33 cellular contexts compared by ENCODE assay signal in genomic region chrX:146755214-146755613, GRCh38. TPM values are rescaled to one million over a fixed set of nuclear protein-coding genes. Genes with fewer than 3 reads are reported as not detected.
"Had no signal": no experiment of that assay in that cellular context is flagged by ENCODE, and none has a peak within 500 bp of the region (broad histone marks: within the 10 kb centered on the region; RNA-seq: fewer than 3 reads in every experiment).

No MANE protein-coding gene starts in this region.

- H3K4me1 ChIP-seq: colonic mucosa, esophagus muscularis mucosa, foreskin keratinocyte, gastroesophageal sphincter, heart left ventricle, testis, tibial artery had no signal

- FAIRE-seq: endothelial cell of umbilical vein had no signal

- H2AFZ ChIP-seq: hepatocyte had no signal

- H3K79me2 ChIP-seq: hepatocyte had no signal

- H3K36me3 ChIP-seq: colonic mucosa, esophagus muscularis mucosa, gastroesophageal sphincter, heart left ventricle, tibial artery had no signal

- H3K4me2 ChIP-seq: hepatocyte had no signal

- H3K27ac ChIP-seq: colonic mucosa, esophagus muscularis mucosa, foreskin keratinocyte, gastroesophageal sphincter, heart left ventricle, hepatocyte, testis, tibial artery had no signal

- H3K4me3 Mint-ChIP-seq: dendritic cell treated with granulocyte-macrophage colony-stimulating factor and Interleukin-4, amounts not matched to agents 40 ng/mL and 50 ng/mL, for 4 days; memory B cell; mesothelial cell of epicardium; naive B cell; natural killer cell treated with Interleukin-12 subunit alpha and Interleukin-12 subunit beta and Interleukin-15 and Interleukin-18, amount 100 ng/mL, for 72 hours; stimulated activated memory B cell treated with anti-CD40 and anti-IgM and Interleukin-4, amounts not matched to agents 10 μg/mL and 1 μg/mL and 100 μg/mL, for 72 hours; type B pancreatic cell had no signal

- H3K27me3 Mint-ChIP-seq: dendritic cell treated with granulocyte-macrophage colony-stimulating factor and Interleukin-4, amounts not matched to agents 40 ng/mL and 50 ng/mL, for 4 days; memory B cell; naive B cell; natural killer cell treated with Interleukin-12 subunit alpha and Interleukin-12 subunit beta and Interleukin-15 and Interleukin-18, amount 100 ng/mL, for 72 hours; stimulated activated memory B cell treated with anti-CD40 and anti-IgM and Interleukin-4, amounts not matched to agents 10 μg/mL and 1 μg/mL and 100 μg/mL, for 72 hours; type B pancreatic cell had no signal

- H3K36me3 Mint-ChIP-seq: memory B cell; mesothelial cell of epicardium; naive B cell; stimulated activated memory B cell treated with anti-CD40 and anti-IgM and Interleukin-4, amounts not matched to agents 10 μg/mL and 1 μg/mL and 100 μg/mL, for 72 hours; type B pancreatic cell had no signal

- H3K27ac Mint-ChIP-seq: dendritic cell treated with granulocyte-macrophage colony-stimulating factor and Interleukin-4, amounts not matched to agents 40 ng/mL and 50 ng/mL, for 4 days; memory B cell; mesothelial cell of epicardium; naive B cell; natural killer cell treated with Interleukin-12 subunit alpha and Interleukin-12 subunit beta and Interleukin-15 and Interleukin-18, amount 100 ng/mL, for 72 hours; stimulated activated memory B cell treated with anti-CD40 and anti-IgM and Interleukin-4, amounts not matched to agents 10 μg/mL and 1 μg/mL and 100 μg/mL, for 72 hours; type B pancreatic cell had no signal

- H3K4me1 Mint-ChIP-seq: memory B cell; naive B cell; stimulated activated memory B cell treated with anti-CD40 and anti-IgM and Interleukin-4, amounts not matched to agents 10 μg/mL and 1 μg/mL and 100 μg/mL, for 72 hours had no signal

- DNase-seq: colonic mucosa; effector CD8-positive, alpha-beta T cell; foreskin keratinocyte; heart left ventricle; left cardiac atrium; left ventricle myocardium superior; mucosa of descending colon; naive B cell; nucleus accumbens; posterior cingulate gyrus; stimulated activated CD4-positive, alpha-beta T cell treated with anti-CD3 and anti-CD28 coated beads, Interleukin-4, amount 100 ng/mL, for 4 hours; stimulated activated naive CD8-positive, alpha-beta T cell treated with anti-CD3 and anti-CD28 coated beads, Interleukin-15, Interleukin-2, amounts not matched to agents 100 U/mL and 50 U/mL, for 24 hours; substantia nigra; testis; tibial artery had no signal

- ATAC-seq: foreskin keratinocyte; gastroesophageal sphincter; heart left ventricle; left cardiac atrium; left ventricle myocardium superior; mucosa of descending colon; natural killer cell treated with Interleukin-12 subunit alpha and Interleukin-12 subunit beta and Interleukin-15 and Interleukin-18, amount 100 ng/mL, for 72 hours; sciatic nerve; stimulated activated memory B cell treated with anti-CD40 and anti-IgM and Interleukin-4, amounts not matched to agents 10 μg/mL and 1 μg/mL and 100 μg/mL, for 72 hours; stimulated activated naive CD8-positive, alpha-beta T cell treated with anti-CD3 and anti-CD28 coated beads, Interleukin-15, Interleukin-2, amounts not matched to agents 100 U/mL and 50 U/mL, for 24 hours had no signal

- H3K4me3 ChIP-seq: colonic mucosa, esophagus muscularis mucosa, gastroesophageal sphincter, heart left ventricle, hepatocyte, lung, mucosa of descending colon, testis, tibial artery had no signal

- H3K9me3 Mint-ChIP-seq: type B pancreatic cell had no signal

- H3K9me3 ChIP-seq: colonic mucosa, esophagus muscularis mucosa, gastroesophageal sphincter, heart left ventricle, mucosa of descending colon, testis, tibial artery had no signal

- H3K27me3 ChIP-seq: colonic mucosa, esophagus muscularis mucosa, foreskin keratinocyte, gastroesophageal sphincter, heart left ventricle, hepatocyte, testis, tibial artery had no signal

RNA-seq across cellular contexts. Expression of gene CXorf51B, which starts 54.4 kb away (rescaled TPM):
- total RNA-seq: chondrocyte; colonic mucosa; endothelial cell of umbilical vein; epithelial cell of proximal tubule; esophagus muscularis mucosa; fibroblast of lung; foreskin keratinocyte; gastroesophageal sphincter; heart left ventricle; hepatocyte; kidney epithelial cell; left cardiac atrium; left ventricle myocardium superior; lung; mesothelial cell of epicardium; mucosa of descending colon; natural killer cell treated with Interleukin-12 subunit alpha and Interleukin-12 subunit beta and Interleukin-15 and Interleukin-18, amount 100 ng/mL, for 72 hours; osteocyte; sciatic nerve; urinary bladder had no signal
- polyA plus RNA-seq: endothelial cell of umbilical vein, fibroblast of lung, foreskin keratinocyte, heart left ventricle, hepatocyte, lung, urinary bladder had no signal

RNA-seq across cellular contexts. Expression of gene CXorf51A, which starts 59.3 kb away (rescaled TPM):
- total RNA-seq: chondrocyte; colonic mucosa; endothelial cell of umbilical vein; epithelial cell of proximal tubule; esophagus muscularis mucosa; fibroblast of lung; foreskin keratinocyte; gastroesophageal sphincter; heart left ventricle; hepatocyte; kidney epithelial cell; left cardiac atrium; left ventricle myocardium superior; lung; mesothelial cell of epicardium; mucosa of descending colon; natural killer cell treated with Interleukin-12 subunit alpha and Interleukin-12 subunit beta and Interleukin-15 and Interleukin-18, amount 100 ng/mL, for 72 hours; osteocyte; sciatic nerve; urinary bladder had no signal
- polyA plus RNA-seq: endothelial cell of umbilical vein, fibroblast of lung, foreskin keratinocyte, heart left ventricle, hepatocyte, lung, urinary bladder had no signal
